In the genomic region with DNA sequence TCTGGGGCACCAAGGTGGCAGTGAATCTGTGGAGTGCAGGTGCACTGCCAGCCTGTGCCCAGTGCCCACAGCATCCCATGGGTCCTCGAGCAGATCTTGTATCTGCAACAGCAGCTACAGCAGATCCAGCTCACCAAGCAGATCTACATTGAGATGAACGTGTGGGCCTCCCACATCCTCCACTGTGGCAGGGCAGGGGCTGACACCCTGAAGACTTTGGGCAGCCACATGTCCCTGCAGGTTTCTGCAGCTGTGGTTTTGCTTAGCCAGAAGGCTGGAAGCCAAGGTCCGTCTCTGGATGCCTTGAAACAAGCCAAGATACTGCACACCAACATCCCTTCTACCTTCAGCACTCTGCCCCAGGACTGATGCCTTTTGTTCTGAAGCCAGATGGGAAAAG, we compare ENCODE assay signal across 34 cellular contexts.
"Had no signal": no experiment of that assay in that cellular context is flagged by ENCODE, and none has a peak within 500 bp of the region (broad histone marks: within the 10 kb centered on the region; RNA-seq: fewer than 3 reads in every experiment).

No MANE protein-coding gene starts in this region.

- H2AFZ ChIP-seq: PC-9 had no signal

- H3K9me3 ChIP-seq: body of pancreas, breast epithelium, MG63, SJCRH30 had no signal

- ATAC-seq: body of pancreas had no signal

- H3K36me3 Mint-ChIP-seq: activated naive CD8-positive, alpha-beta T cell had no signal

- DNase-seq: activated CD4-positive, alpha-beta T cell treated with anti-CD3 and anti-CD28 coated beads for 1 hour; activated CD4-positive, alpha-beta T cell treated with anti-CD3 and anti-CD28 coated beads for 48 hours; activated CD4-positive, alpha-beta T cell treated with anti-CD3 and anti-CD28 coated beads, Interleukin-2, amount 50 U/mL, for 48 hours; activated CD4-positive, CD25-positive, alpha-beta regulatory T cell; activated gamma-delta T cell; activated naive CD4-positive, alpha-beta T cell treated with anti-CD3 and anti-CD28 coated beads for 36 hours; activated T-cell treated with anti-CD3 and anti-CD28 coated beads, Interleukin-2, amount 50 U/mL, for 24 hours; body of pancreas; caudate nucleus; cerebellar nuclear complex; Kasumi-1; KG1; MG63; NCI-H1048; NCI-H1105 treated with DMSO at 0.1 percent for 48 hours; NCI-H1436; NCI-H1694; NCI-H1930; NCI-H2081 treated with DMSO at 0.1 percent for 48 hours; NCI-H510A; NCI-H526; NCI-H748 treated with DMSO at 0.1 percent for 48 hours; PC-9; SHP77; SJCRH30; T1000; WERI-Rb-1 had no signal

- H3K4me3 Mint-ChIP-seq: activated naive CD4-positive, alpha-beta T cell treated with anti-CD3 and anti-CD28 coated beads for 36 hours; activated naive CD8-positive, alpha-beta T cell; activated T-cell treated with anti-CD3 and anti-CD28 coated beads, Interleukin-2, amount 50 U/mL, for 24 hours had no signal

- FAIRE-seq: astrocyte, RCC 7860 had no signal

- H3K36me3 ChIP-seq: breast epithelium, MG63, SJCRH30, WERI-Rb-1 had no signal

- H3K27ac ChIP-seq: body of pancreas, breast epithelium, PC-9, RWPE1, SJCRH30, SK-N-MC, WERI-Rb-1 had no signal

- H3K4me2 ChIP-seq: PC-9 had no signal

- H3K27ac Mint-ChIP-seq: activated naive CD4-positive, alpha-beta T cell treated with anti-CD3 and anti-CD28 coated beads for 36 hours; activated naive CD8-positive, alpha-beta T cell; activated T-cell treated with anti-CD3 and anti-CD28 coated beads, Interleukin-2, amount 50 U/mL, for 24 hours; activated T-helper 2 cell treated with anti-CD3 and anti-CD28 coated beads, Interferon-gamma antibody, Interleukin-2, Interleukin-4, amounts not matched to agents 10 μg/mL and 5 μg/mL and 100 μg/mL, durations not matched to agents 14 hours and 24 hours and 36 hours had no signal

- H3K4me1 ChIP-seq: body of pancreas, breast epithelium, SJCRH30 had no signal

- H3K27me3 Mint-ChIP-seq: activated naive CD8-positive, alpha-beta T cell; activated T-cell treated with anti-CD3 and anti-CD28 coated beads, Interleukin-2, amount 50 U/mL, for 24 hours had no signal

- H3K27me3 ChIP-seq: body of pancreas, breast epithelium, MG63, SJCRH30 had no signal

- H3K4me3 ChIP-seq: body of pancreas, breast epithelium, MG63, PC-9, SJCRH30, SK-N-MC had no signal

- H3K9me3 Mint-ChIP-seq: activated naive CD4-positive, alpha-beta T cell treated with anti-CD3 and anti-CD28 coated beads for 36 hours; activated T-cell treated with anti-CD3 and anti-CD28 coated beads, Interleukin-2, amount 50 U/mL, for 24 hours had no signal
